In the genomic region with DNA sequence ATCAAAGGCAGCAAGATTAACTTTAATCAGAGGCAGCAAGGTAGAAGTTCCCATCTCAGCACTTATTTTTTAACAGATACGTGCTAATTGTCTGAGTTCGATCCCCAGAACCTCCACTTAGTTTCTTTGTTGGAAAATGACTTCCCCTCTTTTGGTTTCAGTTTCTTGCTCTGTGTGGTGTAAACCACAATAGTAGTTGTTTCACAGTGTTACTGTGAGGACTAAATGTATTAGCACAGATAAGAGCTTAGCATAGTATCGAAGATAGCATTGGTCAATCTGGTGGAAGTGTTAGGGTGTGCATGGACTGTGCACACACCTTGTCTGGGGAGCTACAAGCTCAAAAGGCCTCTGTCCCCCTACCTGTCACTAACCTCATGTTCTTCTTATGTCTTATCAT, we compare ENCODE assay signal across 17 cellular contexts.
"Had no signal": no experiment of that assay in that cellular context is flagged by ENCODE, and none has a peak within 500 bp of the region (broad histone marks: within the 10 kb centered on the region; RNA-seq: fewer than 3 reads in every experiment).

No MANE protein-coding gene starts in this region.

- H3K27ac ChIP-seq: coronary artery, heart right ventricle had no signal

- H3K36me3 ChIP-seq: heart right ventricle had no signal

- H3K27me3 ChIP-seq: heart right ventricle had no signal

- H3K4me3 ChIP-seq: coronary artery, heart right ventricle, mucosa of descending colon, smooth muscle cell had no signal

- DNase-seq: activated CD4-positive, alpha-beta T cell treated with anti-CD3 and anti-CD28 coated beads for 48 hours; activated naive CD4-positive, alpha-beta T cell treated with anti-CD3 and anti-CD28 coated beads for 36 hours; caudate nucleus; effector CD4-positive, alpha-beta T cell; foreskin melanocyte; heart right ventricle; islet precursor cell; mammary epithelial cell; mucosa of descending colon; naive thymus-derived CD8-positive, alpha-beta T cell; right cardiac atrium had no signal

- H3K9me3 ChIP-seq: heart right ventricle, mucosa of descending colon had no signal

- ATAC-seq: heart right ventricle; left lobe of liver; mucosa of descending colon; naive thymus-derived CD8-positive, alpha-beta T cell; right cardiac atrium; stimulated activated effector memory CD8-positive, alpha-beta T cell treated with anti-CD3 and anti-CD28 coated beads, Interleukin-12 subunit alpha, Interleukin-12 subunit beta, amount 100 ng/mL, for 72 hours; WTC11 had no signal

- FAIRE-seq: endothelial cell of umbilical vein had no signal

- H3K4me2 ChIP-seq: smooth muscle cell had no signal

- H3K4me1 ChIP-seq: heart right ventricle had no signal
